25 cellular contexts compared by ENCODE assay signal in genomic region chr16:72025404-72026114, GRCh38. TPM values are rescaled to one million over a fixed set of nuclear protein-coding genes. Genes with fewer than 3 reads are reported as not detected.
DNase-seq lines count a peak whose midpoint lies in the region; ATAC-seq and TF ChIP-seq lines count a peak whose summit lies in the region.
"Had no signal": no experiment of that assay in that cellular context is flagged by ENCODE, and none has a peak within 500 bp of the region (broad histone marks: within the 10 kb centered on the region; RNA-seq: fewer than 3 reads in every experiment).

No MANE protein-coding gene starts in this region.

- TF ChIP-seq CTCF in VCaP (conservative IDR thresholded peaks at IDR 0.05), result no peak
- TF ChIP-seq CTCF in omental fat pad (IDR thresholded peaks at IDR 0.05), result no peak

- H3K27me3 Mint-ChIP-seq in activated T-cell treated with anti-CD3 and anti-CD28 coated beads, Interleukin-2, amount 50 U/mL, for 72 hours (ENCODE audit: low read depth), result no peaks in the 10 kb centered on the region

- DNase-seq in C1 segment of cervical spinal cord (lab: John Stamatoyannopoulos, UW) (peak in 10 of 14 donors; percentile 17 to 79 (median 36)), inferior parietal cortex (ENCODE audit: extremely low spot score) (peak; percentile 25), omental fat pad (ENCODE audit: low spot score) (no peak), amniotic stem cell (lab: John Stamatoyannopoulos, UW) (no peak), NCI-H2171 treated with DMSO at 0.1 percent for 48 hours (lab: John Stamatoyannopoulos, UW) (no peak)
- DNase-seq in activated CD8-positive, alpha-beta memory T cell treated with anti-CD3 and anti-CD28 coated beads, Interleukin-2, amount 50 U/mL, for 48 hours, result no peak
- DNase-seq in activated T-cell treated with anti-CD3 and anti-CD28 coated beads, Interleukin-2, amount 50 U/mL, for 72 hours, result no peak
- DNase-seq: activated CD4-positive, alpha-beta T cell treated with anti-CD3 and anti-CD28 coated beads for 4 hours; CD8-positive, alpha-beta memory T cell; colonic mucosa; esophagus squamous epithelium; mammary epithelial cell; NCI-H1048; NCI-H1930; NCI-H2227 treated with DMSO at 0.1 percent for 48 hours; NCI-H69; stimulated activated CD4-positive, alpha-beta T cell treated with anti-CD3 and anti-CD28 coated beads, Interleukin-4, amount 100 ng/mL, for 24 hours; stimulated activated naive CD4-positive, alpha-beta T cell treated with Interleukin-2 at 50 U/mL for 16 hours had no signal

- H3K9me3 Mint-ChIP-seq in activated T-cell treated with anti-CD3 and anti-CD28 coated beads, Interleukin-2, amount 50 U/mL, for 72 hours, result no peaks in the 10 kb centered on the region
- H3K9me3 Mint-ChIP-seq: CD8-positive, alpha-beta memory T cell had no signal

- peak overlapping the region; percentile 85 for H3K27ac ChIP-seq in VCaP
- H3K27ac ChIP-seq: colonic mucosa, esophagus squamous epithelium, gastroesophageal sphincter, HL-60, right atrium auricular region, tibial nerve had no signal

- H3K27ac Mint-ChIP-seq in activated T-cell treated with anti-CD3 and anti-CD28 coated beads, Interleukin-2, amount 50 U/mL, for 72 hours, result no peak overlapping the region
- H3K27ac Mint-ChIP-seq: CD8-positive, alpha-beta memory T cell had no signal

- no peak overlapping the region for H3K4me3 Mint-ChIP-seq in activated T-cell treated with anti-CD3 and anti-CD28 coated beads, Interleukin-2, amount 50 U/mL, for 72 hours
- H3K4me3 Mint-ChIP-seq: CD8-positive, alpha-beta memory T cell had no signal

- ATAC-seq in omental fat pad (ENCODE audit: low FRiP score), result peak; percentile 41
- no peak for ATAC-seq in activated T-cell treated with anti-CD3 and anti-CD28 coated beads, Interleukin-2, amount 50 U/mL, for 72 hours (replicated peaks in 1 of 2)
- ATAC-seq: gastroesophageal sphincter had no signal

- no peaks in the 10 kb centered on the region for H3K4me1 Mint-ChIP-seq in activated T-cell treated with anti-CD3 and anti-CD28 coated beads, Interleukin-2, amount 50 U/mL, for 72 hours (ENCODE audit: low read depth)
- H3K4me1 Mint-ChIP-seq: CD8-positive, alpha-beta memory T cell had no signal

- H3K36me3 Mint-ChIP-seq in activated T-cell treated with anti-CD3 and anti-CD28 coated beads, Interleukin-2, amount 50 U/mL, for 72 hours (ENCODE audit: insufficient read depth in 2 of 2), result peaks cover 4 to 11% of the 10 kb centered on the region in 2 donors

RNA-seq across cellular contexts. Expression of gene DHODH, which starts 17.0 kb away (rescaled TPM):
- total RNA-seq in omental fat pad, result 10 to 100 TPM in 3 of 4 donors, 1 to 10 TPM in 1; 6.8 to 15.1 (median 11.9) TPM
- total RNA-seq in activated T-cell treated with anti-CD3 and anti-CD28 coated beads, Interleukin-2, amount 50 U/mL, for 72 hours, result 10 to 100 TPM in 1 of 2 donors, 1 to 10 TPM in 1; 9.8 to 15.0 TPM

RNA-seq across cellular contexts. Expression of gene PKD1L3, which starts 25.4 kb away (rescaled TPM):
- total RNA-seq in omental fat pad, result 1 to 10 TPM in 1 of 4 donors, under 1 TPM in 3; 0.60 to 1.7 (median 0.77) TPM
- total RNA-seq in activated T-cell treated with anti-CD3 and anti-CD28 coated beads, Interleukin-2, amount 50 U/mL, for 72 hours, result under 1 TPM in 1 of 2 donors, not detected in 1; 0.07 TPM
- total RNA-seq: CD8-positive, alpha-beta memory T cell; osteocyte; T-helper 1 cell treated with Interleukin-12 subunit alpha and Interleukin-12 subunit beta and Interleukin-4 antibody, amounts not matched to agents 30 ng/mL and 1 ng/mL, for 36 hours had no signal

RNA-seq across cellular contexts. Expression of gene HP, which starts 28.7 kb away (rescaled TPM):
- 1,000 to 10,000 TPM in 2 of 4 donors, 100 to 1,000 TPM in 1, 10 to 100 TPM in 1; 48.9 to 4,795 (median 1,381) TPM for total RNA-seq in omental fat pad
- not detected for total RNA-seq in activated T-cell treated with anti-CD3 and anti-CD28 coated beads, Interleukin-2, amount 50 U/mL, for 72 hours
- total RNA-seq: CD8-positive, alpha-beta memory T cell; mammary epithelial cell; osteocyte; T-helper 1 cell treated with Interleukin-12 subunit alpha and Interleukin-12 subunit beta and Interleukin-4 antibody, amounts not matched to agents 30 ng/mL and 1 ng/mL, for 36 hours had no signal

RNA-seq across cellular contexts. Expression of gene HPR, which starts 37.5 kb away (rescaled TPM):
- total RNA-seq in omental fat pad, result 10 to 100 TPM in 1 of 4 donors, 1 to 10 TPM in 3; 3.0 to 11.2 (median 3.4) TPM
- not detected for total RNA-seq in activated T-cell treated with anti-CD3 and anti-CD28 coated beads, Interleukin-2, amount 50 U/mL, for 72 hours
- total RNA-seq: CD8-positive, alpha-beta memory T cell; esophagus squamous epithelium; mammary epithelial cell; osteocyte; T-helper 1 cell treated with Interleukin-12 subunit alpha and Interleukin-12 subunit beta and Interleukin-4 antibody, amounts not matched to agents 30 ng/mL and 1 ng/mL, for 36 hours had no signal

Comparison
In these comparisons a context has a peak if more than half of its experiments do, and no peak if none do; other contexts are left out.
1. DNase-seq: peak in C1 segment of cervical spinal cord (10 of 14) and inferior parietal cortex (single experiment); none in omental fat pad (single experiment), activated CD8-positive, alpha-beta memory T cell treated with anti-CD3 and anti-CD28 coated beads, Interleukin-2, amount 50 U/mL, for 48 hours (single experiment), amniotic stem cell (single experiment), activated T-cell treated with anti-CD3 and anti-CD28 coated beads, Interleukin-2, amount 50 U/mL, for 72 hours (0 of 2) and NCI-H2171 treated with DMSO at 0.1 percent for 48 hours (single experiment).
2. RNA of gene HP, which starts 28.7 kb away (total RNA-seq): 48.9 to 4,795 TPM in omental fat pad; not detected in activated T-cell treated with anti-CD3 and anti-CD28 coated beads, Interleukin-2, amount 50 U/mL, for 72 hours; every median in the first group is over 10 times any median in the second.